ENCODE assay signal across 23 cellular contexts in the genomic region with DNA sequence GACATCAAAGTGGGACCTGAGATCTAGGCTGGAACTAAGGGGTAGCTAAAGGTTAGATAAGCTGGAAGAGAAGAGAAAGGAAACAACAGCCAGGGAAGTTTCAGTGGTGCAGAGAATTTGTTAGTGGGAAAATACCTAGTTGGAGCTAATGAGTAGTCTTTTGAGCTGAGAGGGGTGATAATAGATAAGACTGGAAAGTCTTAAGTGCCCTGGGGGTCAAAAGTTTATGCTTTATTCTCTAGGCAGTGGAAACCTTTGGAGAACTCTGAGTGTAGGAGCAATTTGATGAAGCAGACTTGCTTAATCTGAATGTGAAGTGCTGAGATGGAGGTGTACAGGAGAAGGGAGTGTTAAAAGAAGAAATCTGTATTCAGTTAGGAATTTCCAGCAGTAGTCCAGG.
"Had no signal": no experiment of that assay in that cellular context is flagged by ENCODE, and none has a peak within 500 bp of the region (broad histone marks: within the 10 kb centered on the region; RNA-seq: fewer than 3 reads in every experiment).

No MANE protein-coding gene starts in this region.

- H3K36me3 ChIP-seq: colonic mucosa, esophagus muscularis mucosa, esophagus squamous epithelium, gastrocnemius medialis, gastroesophageal sphincter, heart right ventricle had no signal

- H3K27me3 ChIP-seq: colonic mucosa, dorsolateral prefrontal cortex, esophagus muscularis mucosa, esophagus squamous epithelium, foreskin keratinocyte, gastrocnemius medialis, gastroesophageal sphincter, heart left ventricle, heart right ventricle had no signal

- H3K27ac ChIP-seq: colonic mucosa, coronary artery, dorsolateral prefrontal cortex, epithelial cell of prostate, esophagus muscularis mucosa, esophagus squamous epithelium, foreskin keratinocyte, gastrocnemius medialis, gastroesophageal sphincter, heart left ventricle, heart right ventricle had no signal

- H3K4me3 ChIP-seq: colonic mucosa, coronary artery, dorsolateral prefrontal cortex, esophagus muscularis mucosa, esophagus squamous epithelium, gastrocnemius medialis, gastroesophageal sphincter, heart left ventricle, heart right ventricle had no signal

- H3K9me3 ChIP-seq: colonic mucosa, esophagus muscularis mucosa, esophagus squamous epithelium, gastrocnemius medialis, gastroesophageal sphincter, heart left ventricle, heart right ventricle had no signal

- DNase-seq: colonic mucosa; cortex of kidney; dorsolateral prefrontal cortex; effector CD4-positive, alpha-beta T cell; effector CD8-positive, alpha-beta T cell; effector memory CD4-positive, alpha-beta T cell; effector memory CD8-positive, alpha-beta T cell; endodermal cell; erythroblast; esophagus squamous epithelium; foreskin fibroblast; foreskin keratinocyte; foreskin melanocyte; gastrocnemius medialis; glutamatergic neuron; head of caudate nucleus; heart left ventricle; heart right ventricle had no signal

- ATAC-seq: effector memory CD8-positive, alpha-beta T cell; esophagus mucosa; foreskin keratinocyte; gastrocnemius medialis; gastroesophageal sphincter; heart left ventricle; heart right ventricle had no signal

- H3K4me1 ChIP-seq: colonic mucosa, esophagus muscularis mucosa, esophagus squamous epithelium, foreskin keratinocyte, gastrocnemius medialis, gastroesophageal sphincter, heart left ventricle, heart right ventricle had no signal
